Comparison of ENCODE assay signal across 14 cellular contexts in the genomic region with DNA sequence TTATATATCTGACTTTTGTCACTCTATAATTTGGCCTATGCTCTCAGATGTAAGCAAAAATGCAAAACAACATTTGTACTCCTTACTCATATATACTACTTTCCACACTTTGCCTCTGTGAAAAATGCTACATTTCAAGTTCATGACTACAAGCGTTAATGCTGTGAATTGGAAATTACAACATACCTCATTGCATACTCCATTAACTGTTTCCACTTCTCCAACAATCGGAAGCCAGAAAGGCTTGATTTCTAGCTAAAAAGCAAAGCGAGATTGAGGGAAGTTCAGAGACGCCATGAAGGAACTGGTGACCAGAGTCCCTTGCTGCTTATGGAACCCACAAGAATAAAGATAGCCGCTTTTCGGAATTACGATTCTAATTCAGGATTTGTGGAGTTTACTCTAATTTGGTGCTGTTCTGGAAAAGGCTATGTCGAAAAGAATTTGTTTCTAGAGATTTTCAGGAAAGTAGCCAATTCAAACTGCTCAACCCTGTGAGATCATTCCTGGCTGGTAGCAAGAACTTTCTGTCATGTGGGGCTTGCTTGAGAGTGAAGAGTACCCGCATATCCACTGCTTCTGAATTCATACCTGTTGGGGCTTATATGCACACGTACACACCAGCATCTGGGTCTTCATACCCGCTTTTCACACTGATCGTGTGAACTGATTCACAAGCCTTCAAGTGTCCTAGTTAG.
DNase-seq lines count a peak whose midpoint lies in the region; ATAC-seq, FAIRE-seq and TF ChIP-seq lines count a peak whose summit lies in the region.
"Had no signal": no experiment of that assay in that cellular context is flagged by ENCODE, and none has a peak within 500 bp of the region (broad histone marks: within the 10 kb centered on the region; RNA-seq: fewer than 3 reads in every experiment).

No MANE protein-coding gene starts in this region.

- H4K20me1 ChIP-seq in HepG2 (ENCODE audit: insufficient read depth, low read length) = no peaks in the 10 kb centered on the region

- no peak for DNase-seq in HepG2 (ENCODE audit: low spot score)
- peak; percentile 86 for DNase-seq in fibroblast of the aortic adventitia (ENCODE audit: low read depth)
- DNase-seq in osteocyte (ENCODE audit: extremely low spot score, unreplicated experiment) = no peak
- DNase-seq in stimulated activated CD4-positive, alpha-beta T cell treated with anti-CD3 and anti-CD28 coated beads, Interleukin-2, amount 100 ng/mL, for 48 hours = no peak
- no peak for DNase-seq in occipital lobe (lab: John Stamatoyannopoulos, UW)
- DNase-seq: activated CD4-positive, alpha-beta memory T cell treated with anti-CD3 and anti-CD28 coated beads, Interleukin-2, amount 10 ng/mL, durations not matched to agents 7 days and 5 days; DMS79; NK-92 treated with Interleukin-12 subunit alpha and Interleukin-12 subunit beta, amount 100 ng/mL, for 24 hours had no signal

- intact Hi-C loops in HepG2 (cut with micrococcal nuclease; ENCODE audit: unreplicated experiment) = no loop called here

- H3K4me1 Mint-ChIP-seq in osteocyte (ENCODE audit: unreplicated experiment) = peaks cover 52% of the 10 kb centered on the region
- H3K4me1 Mint-ChIP-seq: activated naive CD4-positive, alpha-beta T cell treated with anti-CD3 and anti-CD28 coated beads, Interleukin-2, amount 50 U/mL, for 24 hours had no signal

- H3K9ac ChIP-seq in liver (ENCODE audit: low read depth in 1 of 2, low read length in 2 of 2) (no peak overlapping the region), HepG2 (ENCODE audit: insufficient read depth, low read depth, low read length) (no peak overlapping the region)

- peaks cover 3 to 36% (median 19%) of the 10 kb centered on the region in 4 donors for H3K4me1 ChIP-seq in liver (ENCODE audit: control insufficient read depth in 4 of 4, insufficient read depth in 4 of 4, low read length in 3 of 4)
- peaks cover 31% of the 10 kb centered on the region for H3K4me1 ChIP-seq in HepG2 (ENCODE audit: insufficient read depth, low read length)

- H3K36me3 ChIP-seq in liver (ENCODE audit: control insufficient read depth in 4 of 4, insufficient read depth in 3 of 4, low read depth in 1 of 4, low read length in 3 of 4) = no peaks in the 10 kb centered on the region
- H3K36me3 ChIP-seq in HepG2 (replicated peaks in 1 of 2; ENCODE audit: control insufficient read depth in 1 of 2, insufficient read depth in 2 of 2, low read length in 2 of 2) = no peaks in the 10 kb centered on the region

- POLR2A ChIA-PET in HepG2 (lab: Yijun Ruan, JAX) = no interaction called here

- BruUV-seq in HepG2 (replicated peaks; lab: Mats Ljungman, UMichigan) = no TSS peak

- H3K36me3 Mint-ChIP-seq in osteocyte (ENCODE audit: unreplicated experiment) = no peaks in the 10 kb centered on the region
- H3K36me3 Mint-ChIP-seq: activated naive CD4-positive, alpha-beta T cell treated with anti-CD3 and anti-CD28 coated beads, Interleukin-2, amount 50 U/mL, for 24 hours had no signal

- H3K27me3 ChIP-seq in liver (ENCODE audit: control insufficient read depth in 4 of 4, insufficient read depth in 4 of 4, low read length in 3 of 4) (no peaks in the 10 kb centered on the region), HepG2 (ENCODE audit: control insufficient read depth in 1 of 2, insufficient read depth in 2 of 2, low read length in 2 of 2) (peaks cover 0 to 4% of the 10 kb centered on the region in 2 experiments; a peak in 2 of 5 replicates)

- H3K9me3 ChIP-seq in liver (ENCODE audit: control insufficient read depth in 4 of 4, low read length in 3 of 4) (no peaks in the 10 kb centered on the region), HepG2 (ENCODE audit: low read length) (no peaks in the 10 kb centered on the region)

- in situ Hi-C loops in HepG2 (cut with HindIII; ENCODE audit: extremely low pct_ligation_motif_present, low pct_unique_long_range_greater_than_20kb) = no loop called here

- no peak overlapping the region for H3K4me3 ChIP-seq in liver (ENCODE audit: low read depth in 1 of 3, low read length in 3 of 3)
- no peak overlapping the region for H3K4me3 ChIP-seq in HepG2 (replicated peaks in 1 of 3; ENCODE audit: insufficient read depth in 1 of 3, low read depth in 2 of 3, low read length in 3 of 3)
- H3K4me3 ChIP-seq in fibroblast of the aortic adventitia (ENCODE audit: low read depth, low read length) = no peak overlapping the region

- peak overlapping the region; percentile 92 for H3K27ac Mint-ChIP-seq in osteocyte (ENCODE audit: unreplicated experiment)
- H3K27ac Mint-ChIP-seq: activated CD4-positive, alpha-beta memory T cell treated with anti-CD3 and anti-CD28 coated beads, Interleukin-2, amount 10 ng/mL, durations not matched to agents 7 days and 5 days; activated naive CD4-positive, alpha-beta T cell treated with anti-CD3 and anti-CD28 coated beads, Interleukin-2, amount 50 U/mL, for 24 hours had no signal

- TF ChIP-seq POLR2A in HepG2 (IDR thresholded peaks at IDR 0.05; ENCODE audit: insufficient read depth in 1 of 2, low read depth in 2 of 2, low read length in 2 of 2) = no peak

- TF ChIP-seq RAD21 in liver (IDR thresholded peaks at IDR 0.05) = no peak
- no peak for TF ChIP-seq RAD21 in HepG2 (CRISPR knock-in tag; IDR thresholded peaks at IDR 0.05)

- CTCF ChIA-PET in HepG2 (lab: Yijun Ruan, JAX; ENCODE audit: low intra/inter-chr PET ratio, low total read pairs) = no interaction called here

- no peak for TF ChIP-seq CTCF in liver (IDR thresholded peaks at IDR 0.05; ENCODE audit: low read depth, low read length, missing input control)
- TF ChIP-seq CTCF in HepG2 (CRISPR knock-in tag; IDR thresholded peaks at IDR 0.05) = no peak
- TF ChIP-seq CTCF in fibroblast of the aortic adventitia (IDR thresholded peaks at IDR 0.05; ENCODE audit: insufficient read depth, low read length) = no peak
- TF ChIP-seq CTCF in osteocyte (IDR thresholded peaks at IDR 0.05) = no peak

- no peak for ATAC-seq in HepG2
- ATAC-seq in GM18511 (IDR thresholded peaks at IDR 0.05; ENCODE audit: unreplicated experiment) = no peak
- ATAC-seq in GM18868 (IDR thresholded peaks at IDR 0.05; ENCODE audit: unreplicated experiment) = no peak

- WGBS in liver = 82% methylated on average over 12 of the region's 12 CpGs
- WGBS in HepG2 (ENCODE audit: low lambda C conversion rate) = 83% methylated on average over 12 of the region's 12 CpGs

- H3K4me2 ChIP-seq in HepG2 (ENCODE audit: low read depth, low read length) = no peak overlapping the region

- H3K9me3 Mint-ChIP-seq in osteocyte (ENCODE audit: unreplicated experiment) = no peaks in the 10 kb centered on the region
- H3K9me3 Mint-ChIP-seq: activated CD4-positive, alpha-beta memory T cell treated with anti-CD3 and anti-CD28 coated beads, Interleukin-2, amount 10 ng/mL, durations not matched to agents 7 days and 5 days; activated naive CD4-positive, alpha-beta T cell treated with anti-CD3 and anti-CD28 coated beads, Interleukin-2, amount 50 U/mL, for 24 hours had no signal

- no peaks in the 10 kb centered on the region for H3K27me3 Mint-ChIP-seq in osteocyte (ENCODE audit: unreplicated experiment)
- H3K27me3 Mint-ChIP-seq: activated CD4-positive, alpha-beta memory T cell treated with anti-CD3 and anti-CD28 coated beads, Interleukin-2, amount 10 ng/mL, durations not matched to agents 7 days and 5 days; activated naive CD4-positive, alpha-beta T cell treated with anti-CD3 and anti-CD28 coated beads, Interleukin-2, amount 50 U/mL, for 24 hours had no signal

- H3K79me2 ChIP-seq in HepG2 (ENCODE audit: insufficient read depth, low read length) = no peaks in the 10 kb centered on the region

- peak overlapping the region; percentile 56 to 71 for H3K27ac ChIP-seq in liver (ENCODE audit: low read depth in 1 of 2, low read length in 2 of 2)
- H3K27ac ChIP-seq in HepG2 (ENCODE audit: extremely low read length, insufficient read depth, low read length) = no peak overlapping the region

- H2AFZ ChIP-seq in HepG2 (ENCODE audit: low read length) = no peak overlapping the region

- H3K4me3 Mint-ChIP-seq in osteocyte (ENCODE audit: unreplicated experiment) = no peak overlapping the region
- H3K4me3 Mint-ChIP-seq: activated CD4-positive, alpha-beta memory T cell treated with anti-CD3 and anti-CD28 coated beads, Interleukin-2, amount 10 ng/mL, durations not matched to agents 7 days and 5 days; activated naive CD4-positive, alpha-beta T cell treated with anti-CD3 and anti-CD28 coated beads, Interleukin-2, amount 50 U/mL, for 24 hours had no signal

- FAIRE-seq in HepG2 (lab: Jason Lieb, UNC) = no peak
- FAIRE-seq: A204.1, endometrium had no signal

- TF ChIP-seq EP300 in HepG2 (IDR thresholded peaks at IDR 0.05; ENCODE audit: low read depth in 2 of 2, low read length in 2 of 2) (no peak), HepG2 (CRISPR knock-in tag; IDR thresholded peaks at IDR 0.05; ENCODE audit: borderline replicate concordance) (no peak)

TF ChIP-seq in liver, 16 proteins besides CTCF, POLR2A, EP300 and RAD21:
- no peak for TF ChIP-seq HNF4G (IDR thresholded peaks at IDR 0.05)
- TF ChIP-seq EGR1 (IDR thresholded peaks at IDR 0.05; ENCODE audit: low read depth in 2 of 2) = no peak
- no peak for TF ChIP-seq GABPA (IDR thresholded peaks at IDR 0.05 in 1 of 2, conservative IDR thresholded peaks at IDR 0.05 in 1 of 2)
- TF ChIP-seq, protein P1, sequence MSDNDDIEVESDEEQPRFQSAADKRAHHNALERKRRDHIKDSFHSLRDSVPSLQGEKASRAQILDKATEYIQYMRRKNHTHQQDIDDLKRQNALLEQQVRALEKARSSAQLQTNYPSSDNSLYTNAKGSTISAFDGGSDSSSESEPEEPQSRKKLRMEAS (IDR thresholded peaks at IDR 0.05) = no peak
- TF ChIP-seq SP1 (IDR thresholded peaks at IDR 0.05) = no peak

TF ChIP-seq in HepG2, 621 proteins besides CTCF, POLR2A, EP300 and RAD21:
- TF ChIP-seq GABPA (IDR thresholded peaks at IDR 0.05; ENCODE audit: low read depth, low read length) = no peak
- TF ChIP-seq GABPA (CRISPR knock-in tag; IDR thresholded peaks at IDR 0.05; ENCODE audit: low read depth) = no peak
- TF ChIP-seq SP4 (CRISPR knock-in tag; IDR thresholded peaks at IDR 0.05) = no peak
